ENCODE assay signal across 2 cellular contexts in the genomic region with DNA sequence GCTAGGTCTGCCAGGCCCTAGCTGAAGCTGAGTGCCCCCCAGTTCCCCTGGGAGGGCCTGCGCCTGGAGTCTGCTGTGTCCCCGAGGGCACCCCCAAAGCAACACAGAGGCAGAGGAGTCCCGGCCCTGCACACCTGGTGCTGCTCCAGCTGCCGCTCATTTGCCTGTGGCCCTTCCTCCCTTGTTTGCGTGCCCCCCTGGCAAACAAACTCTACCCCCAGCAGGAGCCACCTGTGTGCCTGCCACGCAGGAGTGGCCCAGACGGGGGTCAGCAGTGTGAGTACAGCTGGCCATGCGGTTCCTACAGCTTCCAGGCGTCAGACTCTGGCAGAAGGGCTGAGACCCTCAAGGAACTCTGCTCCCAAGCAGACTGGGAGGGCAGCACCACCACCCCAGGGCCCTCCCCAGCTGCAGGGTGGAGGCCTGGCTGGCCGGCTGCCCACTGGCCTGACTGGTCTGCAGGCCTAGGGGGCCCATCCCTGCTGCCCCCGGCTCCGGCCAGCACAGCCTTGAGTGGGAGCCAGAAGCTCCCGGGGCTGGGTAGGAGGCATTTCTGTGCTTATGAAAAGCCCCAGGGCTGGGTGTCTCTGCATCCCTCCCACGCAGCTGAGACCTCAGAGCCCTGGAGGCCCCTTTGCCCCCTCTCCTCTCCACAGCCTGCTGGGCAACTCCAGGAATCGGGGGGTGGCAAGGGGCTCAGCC.
TF ChIP-seq lines count a peak whose summit lies in the region.

No MANE protein-coding gene starts in this region.

TF ChIP-seq in HCT116, 20 proteins besides CTCF, POLR2A, EP300 and RAD21:
- no peak for TF ChIP-seq ZNF274 (IDR thresholded peaks at IDR 0.05; ENCODE audit: low read depth, low read length)
- TF ChIP-seq ZFX (IDR thresholded peaks at IDR 0.05) = no peak
- no peak for TF ChIP-seq TCF7L2 (IDR thresholded peaks at IDR 0.05; ENCODE audit: borderline replicate concordance, extremely low read depth, insufficient read depth, insufficient read length)
- TF ChIP-seq EZH2phosphoT487 (IDR thresholded peaks at IDR 0.05; ENCODE audit: borderline replicate concordance) = no peak

TF ChIP-seq in H1, 55 proteins besides CTCF, POLR2A, EP300 and RAD21:
- TF ChIP-seq, protein P1, sequence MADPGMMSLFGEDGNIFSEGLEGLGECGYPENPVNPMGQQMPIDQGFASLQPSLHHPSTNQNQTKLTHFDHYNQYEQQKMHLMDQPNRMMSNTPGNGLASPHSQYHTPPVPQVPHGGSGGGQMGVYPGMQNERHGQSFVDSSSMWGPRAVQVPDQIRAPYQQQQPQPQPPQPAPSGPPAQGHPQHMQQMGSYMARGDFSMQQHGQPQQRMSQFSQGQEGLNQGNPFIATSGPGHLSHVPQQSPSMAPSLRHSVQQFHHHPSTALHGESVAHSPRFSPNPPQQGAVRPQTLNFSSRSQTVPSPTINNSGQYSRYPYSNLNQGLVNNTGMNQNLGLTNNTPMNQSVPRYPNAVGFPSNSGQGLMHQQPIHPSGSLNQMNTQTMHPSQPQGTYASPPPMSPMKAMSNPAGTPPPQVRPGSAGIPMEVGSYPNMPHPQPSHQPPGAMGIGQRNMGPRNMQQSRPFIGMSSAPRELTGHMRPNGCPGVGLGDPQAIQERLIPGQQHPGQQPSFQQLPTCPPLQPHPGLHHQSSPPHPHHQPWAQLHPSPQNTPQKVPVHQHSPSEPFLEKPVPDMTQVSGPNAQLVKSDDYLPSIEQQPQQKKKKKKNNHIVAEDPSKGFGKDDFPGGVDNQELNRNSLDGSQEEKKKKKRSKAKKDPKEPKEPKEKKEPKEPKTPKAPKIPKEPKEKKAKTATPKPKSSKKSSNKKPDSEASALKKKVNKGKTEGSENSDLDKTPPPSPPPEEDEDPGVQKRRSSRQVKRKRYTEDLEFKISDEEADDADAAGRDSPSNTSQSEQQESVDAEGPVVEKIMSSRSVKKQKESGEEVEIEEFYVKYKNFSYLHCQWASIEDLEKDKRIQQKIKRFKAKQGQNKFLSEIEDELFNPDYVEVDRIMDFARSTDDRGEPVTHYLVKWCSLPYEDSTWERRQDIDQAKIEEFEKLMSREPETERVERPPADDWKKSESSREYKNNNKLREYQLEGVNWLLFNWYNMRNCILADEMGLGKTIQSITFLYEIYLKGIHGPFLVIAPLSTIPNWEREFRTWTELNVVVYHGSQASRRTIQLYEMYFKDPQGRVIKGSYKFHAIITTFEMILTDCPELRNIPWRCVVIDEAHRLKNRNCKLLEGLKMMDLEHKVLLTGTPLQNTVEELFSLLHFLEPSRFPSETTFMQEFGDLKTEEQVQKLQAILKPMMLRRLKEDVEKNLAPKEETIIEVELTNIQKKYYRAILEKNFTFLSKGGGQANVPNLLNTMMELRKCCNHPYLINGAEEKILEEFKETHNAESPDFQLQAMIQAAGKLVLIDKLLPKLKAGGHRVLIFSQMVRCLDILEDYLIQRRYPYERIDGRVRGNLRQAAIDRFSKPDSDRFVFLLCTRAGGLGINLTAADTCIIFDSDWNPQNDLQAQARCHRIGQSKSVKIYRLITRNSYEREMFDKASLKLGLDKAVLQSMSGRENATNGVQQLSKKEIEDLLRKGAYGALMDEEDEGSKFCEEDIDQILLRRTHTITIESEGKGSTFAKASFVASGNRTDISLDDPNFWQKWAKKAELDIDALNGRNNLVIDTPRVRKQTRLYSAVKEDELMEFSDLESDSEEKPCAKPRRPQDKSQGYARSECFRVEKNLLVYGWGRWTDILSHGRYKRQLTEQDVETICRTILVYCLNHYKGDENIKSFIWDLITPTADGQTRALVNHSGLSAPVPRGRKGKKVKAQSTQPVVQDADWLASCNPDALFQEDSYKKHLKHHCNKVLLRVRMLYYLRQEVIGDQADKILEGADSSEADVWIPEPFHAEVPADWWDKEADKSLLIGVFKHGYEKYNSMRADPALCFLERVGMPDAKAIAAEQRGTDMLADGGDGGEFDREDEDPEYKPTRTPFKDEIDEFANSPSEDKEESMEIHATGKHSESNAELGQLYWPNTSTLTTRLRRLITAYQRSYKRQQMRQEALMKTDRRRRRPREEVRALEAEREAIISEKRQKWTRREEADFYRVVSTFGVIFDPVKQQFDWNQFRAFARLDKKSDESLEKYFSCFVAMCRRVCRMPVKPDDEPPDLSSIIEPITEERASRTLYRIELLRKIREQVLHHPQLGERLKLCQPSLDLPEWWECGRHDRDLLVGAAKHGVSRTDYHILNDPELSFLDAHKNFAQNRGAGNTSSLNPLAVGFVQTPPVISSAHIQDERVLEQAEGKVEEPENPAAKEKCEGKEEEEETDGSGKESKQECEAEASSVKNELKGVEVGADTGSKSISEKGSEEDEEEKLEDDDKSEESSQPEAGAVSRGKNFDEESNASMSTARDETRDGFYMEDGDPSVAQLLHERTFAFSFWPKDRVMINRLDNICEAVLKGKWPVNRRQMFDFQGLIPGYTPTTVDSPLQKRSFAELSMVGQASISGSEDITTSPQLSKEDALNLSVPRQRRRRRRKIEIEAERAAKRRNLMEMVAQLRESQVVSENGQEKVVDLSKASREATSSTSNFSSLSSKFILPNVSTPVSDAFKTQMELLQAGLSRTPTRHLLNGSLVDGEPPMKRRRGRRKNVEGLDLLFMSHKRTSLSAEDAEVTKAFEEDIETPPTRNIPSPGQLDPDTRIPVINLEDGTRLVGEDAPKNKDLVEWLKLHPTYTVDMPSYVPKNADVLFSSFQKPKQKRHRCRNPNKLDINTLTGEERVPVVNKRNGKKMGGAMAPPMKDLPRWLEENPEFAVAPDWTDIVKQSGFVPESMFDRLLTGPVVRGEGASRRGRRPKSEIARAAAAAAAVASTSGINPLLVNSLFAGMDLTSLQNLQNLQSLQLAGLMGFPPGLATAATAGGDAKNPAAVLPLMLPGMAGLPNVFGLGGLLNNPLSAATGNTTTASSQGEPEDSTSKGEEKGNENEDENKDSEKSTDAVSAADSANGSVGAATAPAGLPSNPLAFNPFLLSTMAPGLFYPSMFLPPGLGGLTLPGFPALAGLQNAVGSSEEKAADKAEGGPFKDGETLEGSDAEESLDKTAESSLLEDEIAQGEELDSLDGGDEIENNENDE (IDR thresholded peaks at IDR 0.05; ENCODE audit: insufficient replicate concordance, low read length) = no peak
- no peak for TF ChIP-seq JUND (IDR thresholded peaks at IDR 0.05; ENCODE audit: low read length)
- no peak for TF ChIP-seq YY1 (IDR thresholded peaks at IDR 0.05; ENCODE audit: low read depth, low read length)
- no peak for TF ChIP-seq FOSL1 (IDR thresholded peaks at IDR 0.05; ENCODE audit: insufficient read depth, low read depth, low read length)
- no peak for TF ChIP-seq NRF1 (IDR thresholded peaks at IDR 0.05; ENCODE audit: low read depth, low read length)
- TF ChIP-seq TAF1 (IDR thresholded peaks at IDR 0.05; ENCODE audit: low read depth, low read length) = no peak
TF ChIP-seq in H1: peak in this region for 0.
